ENCODE assay signal across 24 cellular contexts in genomic region chr3:32411442-32411841, GRCh38. TPM values are rescaled to one million over a fixed set of nuclear protein-coding genes. Genes with fewer than 3 reads are reported as not detected.
DNase-seq lines count a peak whose midpoint lies in the region; ATAC-seq and TF ChIP-seq lines count a peak whose summit lies in the region.
"Had no signal": no experiment of that assay in that cellular context is flagged by ENCODE, and none has a peak within 500 bp of the region (broad histone marks: within the 10 kb centered on the region; RNA-seq: fewer than 3 reads in every experiment).

No MANE protein-coding gene starts in this region.

- no peak overlapping the region for H3K4me2 ChIP-seq in OCI-LY1 (ENCODE audit: low read length)
- H3K4me2 ChIP-seq: BLaER1 had no signal

- no peaks in the 10 kb centered on the region for H3K27me3 ChIP-seq in OCI-LY1 (ENCODE audit: insufficient read depth, low read length)
- H3K27me3 ChIP-seq: BLaER1, cardiac muscle cell, colonic mucosa had no signal

- peaks cover 29 to 30% of the 10 kb centered on the region in 2 donors for H3K4me1 Mint-ChIP-seq in natural killer cell treated with Interleukin-12 subunit alpha and Interleukin-12 subunit beta and Interleukin-15 and Interleukin-18, amount 100 ng/mL, for 72 hours (ENCODE audit: low read depth in 2 of 2)
- H3K4me1 Mint-ChIP-seq in natural killer cell, result peaks cover 26% of the 10 kb centered on the region in 2 donors
- H3K4me1 Mint-ChIP-seq in immature natural killer cell, result peaks cover 40 to 47% of the 10 kb centered on the region in 2 donors

- H3K27ac Mint-ChIP-seq in natural killer cell treated with Interleukin-12 subunit alpha and Interleukin-12 subunit beta and Interleukin-15 and Interleukin-18, amount 100 ng/mL, for 72 hours, result no peak overlapping the region
- no peak overlapping the region for H3K27ac Mint-ChIP-seq in natural killer cell
- H3K27ac Mint-ChIP-seq in immature natural killer cell, result peak overlapping the region in 3 of 6 donors; percentile 33 to 52 (median 47)
- H3K27ac Mint-ChIP-seq: T-helper 1 cell treated with Interleukin-12 subunit alpha and Interleukin-12 subunit beta and Interleukin-4 antibody, amounts not matched to agents 30 μg/mL and 1 μg/mL, for 36 hours had no signal

- no peak for ATAC-seq in natural killer cell treated with Interleukin-12 subunit alpha and Interleukin-12 subunit beta and Interleukin-15 and Interleukin-18, amount 100 ng/mL, for 72 hours
- ATAC-seq in natural killer cell, result no peak
- no peak for ATAC-seq in GM18519 (IDR thresholded peaks at IDR 0.05; ENCODE audit: low FRiP score, unreplicated experiment)
- no peak for ATAC-seq in GM18861 (IDR thresholded peaks at IDR 0.05; ENCODE audit: unreplicated experiment)
- ATAC-seq in GM19463 (IDR thresholded peaks at IDR 0.05; ENCODE audit: unreplicated experiment), result no peak
- ATAC-seq: activated T-cell treated with anti-CD3 and anti-CD28 coated beads, Interleukin-2, amount 50 U/mL, for 4 hours; left lobe of liver had no signal

- no peaks in the 10 kb centered on the region for H3F3A ChIP-seq in OCI-LY1 (ENCODE audit: insufficient read depth, low read length)

- H3K27ac ChIP-seq in OCI-LY1 (ENCODE audit: low read depth, low read length, poor library complexity, severe bottlenecking), result peak overlapping the region; percentile 20
- H3K27ac ChIP-seq: cardiac muscle cell, colonic mucosa, esophagus squamous epithelium, SK-N-MC had no signal

- H3K4me1 ChIP-seq in OCI-LY1 (ENCODE audit: insufficient read depth, low read length, severe bottlenecking), result peaks cover 55% of the 10 kb centered on the region
- H3K4me1 ChIP-seq: colonic mucosa had no signal

- H3K9me3 Mint-ChIP-seq in natural killer cell treated with Interleukin-12 subunit alpha and Interleukin-12 subunit beta and Interleukin-15 and Interleukin-18, amount 100 ng/mL, for 72 hours, result no peaks in the 10 kb centered on the region
- no peaks in the 10 kb centered on the region for H3K9me3 Mint-ChIP-seq in natural killer cell
- no peaks in the 10 kb centered on the region for H3K9me3 Mint-ChIP-seq in immature natural killer cell
- H3K9me3 Mint-ChIP-seq: activated T-cell treated with anti-CD3 and anti-CD28 coated beads, Interleukin-2, amount 50 U/mL, for 4 hours; T-helper 1 cell treated with Interleukin-12 subunit alpha and Interleukin-12 subunit beta and Interleukin-4 antibody, amounts not matched to agents 30 μg/mL and 1 μg/mL, for 36 hours had no signal

- H3K27me3 Mint-ChIP-seq in natural killer cell treated with Interleukin-12 subunit alpha and Interleukin-12 subunit beta and Interleukin-15 and Interleukin-18, amount 100 ng/mL, for 72 hours, result no peaks in the 10 kb centered on the region
- no peaks in the 10 kb centered on the region for H3K27me3 Mint-ChIP-seq in natural killer cell (ENCODE audit: low read depth in 2 of 2)
- H3K27me3 Mint-ChIP-seq in immature natural killer cell (ENCODE audit: low read depth in 3 of 3), result no peaks in the 10 kb centered on the region

- DNase-seq in natural killer cell treated with Interleukin-12 subunit alpha and Interleukin-12 subunit beta and Interleukin-15 and Interleukin-18, amount 100 ng/mL, for 72 hours (ENCODE audit: low spot score), result peak; percentile 28
- no peak for DNase-seq in natural killer cell
- DNase-seq in immature natural killer cell, result no peak
- DNase-seq: activated T-cell treated with anti-CD3 and anti-CD28 coated beads, Interleukin-2, amount 50 U/mL, for 4 hours; aorta; colonic mucosa; esophagus squamous epithelium; foreskin melanocyte; mesenchymal stem cell; MV-4-11; NCI-H146; NCI-H2107; NCI-H446; OCI-M1; stimulated activated naive CD4-positive, alpha-beta T cell treated with Interleukin-2 at 50 U/mL for 16 hours had no signal

- no peaks in the 10 kb centered on the region for H3K79me2 ChIP-seq in OCI-LY1 (ENCODE audit: insufficient read depth, low read length)

- no peak overlapping the region for H3K4me3 ChIP-seq in OCI-LY1 (ENCODE audit: low read depth, low read length, poor library complexity, severe bottlenecking)
- H3K4me3 ChIP-seq: BLaER1, cardiac muscle cell, colonic mucosa, esophagus squamous epithelium, SK-N-MC had no signal

- no peaks in the 10 kb centered on the region for H3K36me3 Mint-ChIP-seq in natural killer cell treated with Interleukin-12 subunit alpha and Interleukin-12 subunit beta and Interleukin-15 and Interleukin-18, amount 100 ng/mL, for 72 hours
- H3K36me3 Mint-ChIP-seq in natural killer cell (no peaks in the 10 kb centered on the region), immature natural killer cell (peaks cover 0 to 4% (median 0%) of the 10 kb centered on the region in 3 donors)

- intact Hi-C loops in natural killer cell (cut with micrococcal nuclease), result no loop called here

- H3K9me2 ChIP-seq in OCI-LY1 (ENCODE audit: low read depth, low read length), result no peaks in the 10 kb centered on the region

- H4K20me1 ChIP-seq in OCI-LY1 (ENCODE audit: insufficient read depth, low read length), result no peaks in the 10 kb centered on the region

- H3K9ac ChIP-seq in OCI-LY1 (ENCODE audit: low read length), result no peak overlapping the region
- H3K9ac ChIP-seq: BLaER1 had no signal

- H3K4me3 Mint-ChIP-seq in natural killer cell treated with Interleukin-12 subunit alpha and Interleukin-12 subunit beta and Interleukin-15 and Interleukin-18, amount 100 ng/mL, for 72 hours, result no peak overlapping the region
- H3K4me3 Mint-ChIP-seq in natural killer cell, result no peak overlapping the region
- H3K4me3 Mint-ChIP-seq in immature natural killer cell, result peak overlapping the region in 3 of 5 donors; percentile 39 to 48 (median 44)
- H3K4me3 Mint-ChIP-seq: activated T-cell treated with anti-CD3 and anti-CD28 coated beads, Interleukin-2, amount 50 U/mL, for 4 hours; T-helper 1 cell treated with Interleukin-12 subunit alpha and Interleukin-12 subunit beta and Interleukin-4 antibody, amounts not matched to agents 30 μg/mL and 1 μg/mL, for 36 hours had no signal

- H2AFZ ChIP-seq in OCI-LY1 (ENCODE audit: low read length), result no peak overlapping the region

- TF ChIP-seq CTCF in natural killer cell (IDR thresholded peaks at IDR 0.05), result no peak
- no peak for TF ChIP-seq CTCF in OCI-LY1 (IDR thresholded peaks at IDR 0.05; ENCODE audit: low read length)

- no peaks in the 10 kb centered on the region for H3K9me3 ChIP-seq in OCI-LY1 (ENCODE audit: low read length)
- H3K9me3 ChIP-seq: BLaER1, colonic mucosa, esophagus squamous epithelium had no signal

- H3K36me3 ChIP-seq in OCI-LY1 (ENCODE audit: insufficient read depth, low read length), result no peaks in the 10 kb centered on the region
- H3K36me3 ChIP-seq: cardiac muscle cell, colonic mucosa, esophagus squamous epithelium had no signal

RNA-seq across cellular contexts. Expression of gene CMTM7, which starts 19.8 kb away (rescaled TPM):
- 10 to 100 TPM; 17.5 to 34.5 TPM for total RNA-seq in natural killer cell treated with Interleukin-12 subunit alpha and Interleukin-12 subunit beta and Interleukin-15 and Interleukin-18, amount 100 ng/mL, for 72 hours
- total RNA-seq in natural killer cell, result 10 to 100 TPM in 2 of 3 donors, 1 to 10 TPM in 1; 4.1 to 16.7 (median 12.8) TPM
- 10 to 100 TPM; 16.8 to 29.8 (median 28.2) TPM for polyA plus RNA-seq in immature natural killer cell

Comparison
In these comparisons a context has a peak if more than half of its experiments do, and no peak if none do; other contexts are left out.
1. H3K4me3 Mint-ChIP-seq: peak in immature natural killer cell (3 of 5); none in natural killer cell treated with Interleukin-12 subunit alpha and Interleukin-12 subunit beta and Interleukin-15 and Interleukin-18, amount 100 ng/mL, for 72 hours (single experiment) and natural killer cell (single experiment).